Comparison of ENCODE assay signal across 12 cellular contexts in the genomic region with DNA sequence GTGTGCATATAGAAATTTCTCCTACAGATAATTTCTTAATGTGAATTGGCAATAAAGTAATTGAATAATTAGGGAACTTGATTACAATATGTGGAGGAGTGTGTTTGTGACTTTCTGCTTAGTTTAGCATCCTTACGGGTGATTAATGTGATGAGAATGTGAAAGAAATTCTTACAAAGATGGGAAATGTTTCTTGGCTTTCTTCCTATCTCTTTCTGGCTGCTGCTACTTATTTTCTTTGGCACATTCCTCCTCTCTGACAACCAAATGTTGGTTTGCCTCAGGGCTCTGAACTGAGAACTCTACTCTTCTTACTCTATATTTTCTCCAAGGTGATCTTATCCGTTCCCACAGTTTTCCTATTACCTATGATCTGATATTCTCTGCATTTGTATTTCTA.
DNase-seq lines count a peak whose midpoint lies in the region; ATAC-seq and TF ChIP-seq lines count a peak whose summit lies in the region.
"Had no signal": no experiment of that assay in that cellular context is flagged by ENCODE, and none has a peak within 500 bp of the region (broad histone marks: within the 10 kb centered on the region; RNA-seq: fewer than 3 reads in every experiment).

No MANE protein-coding gene starts in this region.

- H4K20me1 ChIP-seq in GM23248 (ENCODE audit: insufficient read depth), result no peaks in the 10 kb centered on the region

- H3K27me3 ChIP-seq in GM23248 (replicated peaks; ENCODE audit: insufficient read depth) (no peaks in the 10 kb centered on the region; the same call in 1 of the 2 replicates), psoas muscle (ENCODE audit: insufficient read depth in 3 of 3, low read length in 2 of 3) (no peaks in the 10 kb centered on the region)

- in situ Hi-C loops in GM23248 (cut with MboI), result no loop called here

- no peak for TF ChIP-seq CTCF in fibroblast of villous mesenchyme (IDR thresholded peaks at IDR 0.05; ENCODE audit: insufficient read depth, low read depth, low read length)
- no peak for TF ChIP-seq CTCF in psoas muscle (IDR thresholded peaks at IDR 0.05)

- peaks cover 16% of the 10 kb centered on the region for H3K4me1 ChIP-seq in GM23248 (ENCODE audit: insufficient read depth)
- no peaks in the 10 kb centered on the region for H3K4me1 ChIP-seq in psoas muscle

- H2AFZ ChIP-seq in GM23248, result no peak overlapping the region

- no peak overlapping the region for H3K9ac ChIP-seq in GM23248

- ATAC-seq in sciatic nerve, result peak; percentile 22
- no peak for ATAC-seq in psoas muscle
- ATAC-seq in GM21723 (IDR thresholded peaks at IDR 0.05; ENCODE audit: unreplicated experiment), result no peak
- ATAC-seq: mucosa of descending colon, T-helper 17 cell had no signal

- H3K79me2 ChIP-seq in GM23248 (ENCODE audit: insufficient read depth), result no peaks in the 10 kb centered on the region

- H3K4me3 ChIP-seq in GM23248 (no peak overlapping the region), fibroblast of villous mesenchyme (ENCODE audit: low read depth, low read length) (no peak overlapping the region), psoas muscle (no peak overlapping the region)
- H3K4me3 ChIP-seq: mucosa of descending colon, skin epidermis had no signal

- H3K4me2 ChIP-seq in GM23248 (ENCODE audit: unreplicated experiment), result no peak overlapping the region

- DNase-seq in GM23248 (peak; percentile 6), SW 1271 (lab: John Stamatoyannopoulos, UW) (peak; percentile 5 to 79), fibroblast of villous mesenchyme (ENCODE audit: low read depth) (peak; percentile 32), sciatic nerve (ENCODE audit: low spot score) (no peak), psoas muscle (no peak)
- DNase-seq in activated effector memory CD4-positive, alpha-beta T cell treated with Interleukin-2 at 50 U/mL for 16 hours, result no peak
- DNase-seq: activated CD4-positive, alpha-beta T cell treated with anti-CD3 and anti-CD28 coated beads for 48 hours; Calu3; mucosa of descending colon; T-helper 17 cell had no signal

- H3K9me2 ChIP-seq in GM23248 (ENCODE audit: insufficient read depth), result no peaks in the 10 kb centered on the region

- 71 to 74% methylated on average over 2 of the region's 2 CpGs for WGBS in GM23248 (ENCODE audit: low coverage in 1 of 2, low lambda C conversion rate in 2 of 2, missing lambda C conversion rate in 2 of 2), 2 experiments
- WGBS in psoas muscle, 3 donors, result 53 to 59% (median 54%) methylated on average over 2 of the region's 2 CpGs

- peaks cover 13% of the 10 kb centered on the region; the same call in 1 of the 2 replicates for H3F3A ChIP-seq in GM23248 (ENCODE audit: insufficient read depth)

- no peak overlapping the region for H3K27ac ChIP-seq in GM23248
- H3K27ac ChIP-seq in psoas muscle, result no peak overlapping the region
- H3K27ac ChIP-seq: skin epidermis had no signal

- H3K36me3 ChIP-seq in GM23248 (ENCODE audit: low read depth) (no peaks in the 10 kb centered on the region), psoas muscle (ENCODE audit: insufficient read depth in 1 of 2, low read depth in 1 of 2) (no peaks in the 10 kb centered on the region)

- intact Hi-C loops in sciatic nerve (cut with DNase I) (no loop called here), psoas muscle (cut with DNase I) (no loop called here)

- no peaks in the 10 kb centered on the region for H3K9me3 ChIP-seq in GM23248 (ENCODE audit: low read depth)
- peaks cover 9% of the 10 kb centered on the region for H3K9me3 ChIP-seq in psoas muscle

Comparison
In these comparisons a context has a peak if more than half of its experiments do, and no peak if none do; other contexts are left out.
1. DNase-seq: peak in GM23248 (single experiment), SW 1271 (2 of 2) and fibroblast of villous mesenchyme (single experiment); none in sciatic nerve (single experiment), psoas muscle (0 of 2) and activated effector memory CD4-positive, alpha-beta T cell treated with Interleukin-2 at 50 U/mL for 16 hours (single experiment).